In the genomic region with DNA sequence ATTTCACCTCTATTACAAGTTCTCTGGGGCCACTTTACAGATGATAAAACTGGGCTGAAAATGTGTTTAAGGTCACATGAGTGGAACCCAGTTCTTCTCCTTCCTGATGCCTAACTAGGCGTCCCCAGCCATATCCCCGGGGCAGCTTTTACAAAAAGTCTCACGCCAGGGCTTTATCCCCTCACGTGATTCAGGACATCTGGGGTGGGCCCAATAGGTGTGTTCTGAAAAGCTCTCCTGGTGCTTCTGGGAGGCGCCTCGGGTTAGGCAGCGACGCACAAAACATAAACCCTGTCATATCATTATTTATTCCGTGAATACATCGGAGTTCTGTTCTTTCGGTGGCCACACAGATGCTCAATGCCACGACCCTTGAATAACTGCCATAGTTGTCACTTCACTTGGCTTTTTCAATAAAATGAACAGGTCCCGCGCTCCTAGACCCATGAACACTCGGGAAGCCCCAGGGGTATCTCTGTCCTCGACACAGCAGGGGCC, we compare ENCODE assay signal across 1 cellular context.
TF ChIP-seq lines count a peak whose summit lies in the region.

No MANE protein-coding gene starts in this region.

TF ChIP-seq in IMR-90, 13 proteins besides CTCF, POLR2A, EP300 and RAD21 (continued from another document):
- TF ChIP-seq, protein P1, sequence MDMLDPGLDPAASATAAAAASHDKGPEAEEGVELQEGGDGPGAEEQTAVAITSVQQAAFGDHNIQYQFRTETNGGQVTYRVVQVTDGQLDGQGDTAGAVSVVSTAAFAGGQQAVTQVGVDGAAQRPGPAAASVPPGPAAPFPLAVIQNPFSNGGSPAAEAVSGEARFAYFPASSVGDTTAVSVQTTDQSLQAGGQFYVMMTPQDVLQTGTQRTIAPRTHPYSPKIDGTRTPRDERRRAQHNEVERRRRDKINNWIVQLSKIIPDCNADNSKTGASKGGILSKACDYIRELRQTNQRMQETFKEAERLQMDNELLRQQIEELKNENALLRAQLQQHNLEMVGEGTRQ (IDR thresholded peaks at IDR 0.05; ENCODE audit: low read depth, low read length): no peak
- TF ChIP-seq, protein P2, sequence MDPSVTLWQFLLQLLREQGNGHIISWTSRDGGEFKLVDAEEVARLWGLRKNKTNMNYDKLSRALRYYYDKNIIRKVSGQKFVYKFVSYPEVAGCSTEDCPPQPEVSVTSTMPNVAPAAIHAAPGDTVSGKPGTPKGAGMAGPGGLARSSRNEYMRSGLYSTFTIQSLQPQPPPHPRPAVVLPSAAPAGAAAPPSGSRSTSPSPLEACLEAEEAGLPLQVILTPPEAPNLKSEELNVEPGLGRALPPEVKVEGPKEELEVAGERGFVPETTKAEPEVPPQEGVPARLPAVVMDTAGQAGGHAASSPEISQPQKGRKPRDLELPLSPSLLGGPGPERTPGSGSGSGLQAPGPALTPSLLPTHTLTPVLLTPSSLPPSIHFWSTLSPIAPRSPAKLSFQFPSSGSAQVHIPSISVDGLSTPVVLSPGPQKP (IDR thresholded peaks at IDR 0.05; ENCODE audit: borderline replicate concordance, low read depth, low read length): no peak
- no peak for TF ChIP-seq CEBPB (IDR thresholded peaks at IDR 0.05; ENCODE audit: low read depth, low read length)
